Comparison of ENCODE assay signal across 1 cellular context in the genomic region with DNA sequence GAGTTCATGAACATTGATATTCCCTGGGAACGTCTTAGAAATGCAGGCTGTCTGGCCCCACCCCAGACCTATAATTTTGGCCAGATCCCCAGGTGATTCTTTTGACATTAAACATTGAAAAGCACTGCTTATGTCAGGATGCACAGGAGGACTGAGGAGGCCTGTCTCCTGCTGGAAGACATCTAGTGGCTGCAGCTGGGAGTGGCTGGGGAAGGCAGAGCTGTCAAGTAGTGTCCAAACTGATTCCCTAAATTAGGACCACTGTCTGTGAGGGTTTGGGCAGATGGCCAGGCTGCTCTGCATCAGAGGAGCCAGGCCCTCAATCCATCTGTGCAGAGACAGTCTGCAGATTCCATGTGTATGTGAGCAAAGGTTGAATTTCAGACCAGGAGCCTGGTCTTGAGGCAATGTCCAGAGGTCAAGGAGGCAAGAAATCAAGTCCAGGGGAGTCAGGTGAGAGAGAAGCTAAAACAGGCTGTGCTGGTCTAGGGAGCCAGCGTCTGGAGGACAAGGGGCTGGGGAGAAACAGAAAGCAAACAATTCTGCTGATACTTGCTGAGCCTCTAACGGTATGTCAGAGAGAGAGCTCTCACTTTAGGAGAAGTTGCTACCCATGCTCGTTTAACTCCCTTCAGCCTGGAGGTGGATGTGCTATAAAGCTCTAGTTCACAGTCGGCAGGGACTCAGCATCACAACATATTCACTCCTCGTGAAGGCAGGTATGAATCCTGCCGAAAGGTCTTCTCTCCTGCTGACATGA.
TF ChIP-seq lines count a peak whose summit lies in the region.

No MANE protein-coding gene starts in this region.

TF ChIP-seq in HepG2, 621 proteins besides CTCF, POLR2A, EP300 and RAD21:
- TF ChIP-seq STAG1 (CRISPR knock-in tag; IDR thresholded peaks at IDR 0.05) (peak; percentile 39; the same call in 1 of the 2 replicates), SMC3 (IDR thresholded peaks at IDR 0.05; ENCODE audit: low read length) (peak; percentile 40; the same call in 1 of the 2 replicates), SIN3A (IDR thresholded peaks at IDR 0.05; ENCODE audit: borderline replicate concordance, low read depth, low read length) (no peak)
